In the genomic region with DNA sequence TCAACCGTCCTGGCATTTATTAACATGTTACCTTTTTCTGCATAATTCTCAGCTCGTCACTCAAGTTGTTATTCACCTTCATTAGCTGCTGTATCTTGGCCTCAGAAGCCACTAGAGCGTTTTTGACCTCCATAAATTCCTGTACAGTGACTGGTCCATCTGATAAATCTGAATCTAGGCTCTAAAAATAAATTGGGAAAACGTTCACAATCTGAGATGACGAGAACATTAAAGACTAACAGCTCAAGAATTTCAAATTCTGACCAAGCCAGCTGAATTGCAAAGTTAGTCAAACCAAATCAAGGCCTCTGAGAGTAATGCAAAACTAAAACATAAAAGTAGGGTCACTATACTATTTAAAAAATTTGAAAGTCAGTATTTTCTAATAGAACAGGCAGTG, we compare ENCODE assay signal across 9 cellular contexts. TPM values are rescaled to one million over a fixed set of nuclear protein-coding genes. Genes with fewer than 3 reads are reported as not detected.
DNase-seq lines count a peak whose midpoint lies in the region; ATAC-seq and TF ChIP-seq lines count a peak whose summit lies in the region.
"Had no signal": no experiment of that assay in that cellular context is flagged by ENCODE, and none has a peak within 500 bp of the region (broad histone marks: within the 10 kb centered on the region; RNA-seq: fewer than 3 reads in every experiment).

No MANE protein-coding gene starts in this region.

- H3K9ac ChIP-seq in HUES48 (ENCODE audit: low read depth, low read length) = no peak overlapping the region

- H3K27me3 ChIP-seq in HUES48 (ENCODE audit: control insufficient read depth, insufficient read depth, low read length) (no peaks in the 10 kb centered on the region), MG63 (no peaks in the 10 kb centered on the region)

- peak overlapping the region; percentile 10 for H3K27ac ChIP-seq in HUES48 (ENCODE audit: low read depth, low read length)

- no peak overlapping the region for H3K4me3 ChIP-seq in HUES48 (ENCODE audit: low read depth, low read length)
- H3K4me3 ChIP-seq in MG63 = no peak overlapping the region

- H3K36me3 ChIP-seq in HUES48 (ENCODE audit: control insufficient read depth, insufficient read depth, low read length) (peaks cover 51% of the 10 kb centered on the region), MG63 (peaks cover 50% of the 10 kb centered on the region)

- peaks cover 11% of the 10 kb centered on the region for H3K4me1 ChIP-seq in HUES48 (ENCODE audit: control insufficient read depth, insufficient read depth, low read length)
- H3K4me1 ChIP-seq: Caco-2 had no signal

- no peak for TF ChIP-seq CTCF in GM20000 (IDR thresholded peaks at IDR 0.05; ENCODE audit: extremely low read depth, missing control alignments)

- ATAC-seq in GM18867 (IDR thresholded peaks at IDR 0.05; ENCODE audit: unreplicated experiment) = no peak

- peak; percentile 67 for DNase-seq in AG08396 (ENCODE audit: low spot score)
- DNase-seq in dedifferentiated amniotic fluid mesenchymal stem cell (ENCODE audit: extremely low spot score) = peak; percentile 80
- DNase-seq in myocyte (ENCODE audit: low read depth) = peak; percentile 85
- no peak for DNase-seq in MG63
- DNase-seq in GM20000 (ENCODE audit: low spot score) = no peak
- DNase-seq in H4 (ENCODE audit: low spot score) = no peak
- DNase-seq: Caco-2 had no signal

- H3K9me3 ChIP-seq in HUES48 (ENCODE audit: control insufficient read depth, insufficient read depth, low read length) (no peaks in the 10 kb centered on the region), MG63 (no peaks in the 10 kb centered on the region)
- H3K9me3 ChIP-seq: Caco-2 had no signal

RNA-seq across cellular contexts. Expression of a gene that starts 45.0 kb away (rescaled TPM):
- 26.7 and 34.2 TPM in 2 replicates for total RNA-seq in myocyte
- polyA plus RNA-seq in myocyte (2012) = 24.3 TPM
- total RNA-seq in MG63 (2014; rRNA removed; shearing (Covaris generic); ENCODE audit: low replicate concordance) = 14.5 and 20.7 TPM in 2 replicates
- total RNA-seq in H4 (2014; rRNA removed; shearing (Covaris generic)) = 13.6 and 14.7 TPM in 2 replicates

RNA-seq across cellular contexts. Expression of a gene that starts 48.1 kb away (rescaled TPM):
- 52.4 and 66.6 TPM in 2 replicates for total RNA-seq in myocyte
- 27.3 TPM for polyA plus RNA-seq in myocyte (2012)
- total RNA-seq in MG63 (2014; rRNA removed; shearing (Covaris generic); ENCODE audit: low replicate concordance) = 75.0 and 96.8 TPM in 2 replicates
- total RNA-seq in H4 (2014; rRNA removed; shearing (Covaris generic)) = 33.0 and 38.7 TPM in 2 replicates

RNA-seq across cellular contexts. Expression of a gene that starts 51.1 kb away (rescaled TPM):
- total RNA-seq in myocyte = 11.7 and 14.2 TPM in 2 replicates
- 10.1 TPM for polyA plus RNA-seq in myocyte (2012)
- total RNA-seq in MG63 (2014; rRNA removed; shearing (Covaris generic); ENCODE audit: low replicate concordance) = 3.6 and 4.0 TPM in 2 replicates
- total RNA-seq in H4 (2014; rRNA removed; shearing (Covaris generic)) = 10.9 and 11.8 TPM in 2 replicates

Comparison
In these comparisons a context has a peak if more than half of its experiments do, and no peak if none do; other contexts are left out.
1. DNase-seq: peak in AG08396 (single experiment), dedifferentiated amniotic fluid mesenchymal stem cell (single experiment) and myocyte (single experiment); none in MG63 (single experiment), GM20000 (single experiment) and H4 (single experiment).